17 cellular contexts compared by ENCODE assay signal in genomic region chr11:79139900-79140299, GRCh38.
A peak's percentile ranks its signal among the peaks of the same experiment; 100 is the strongest.
DNase-seq lines count a peak whose midpoint lies in the region; ATAC-seq and TF ChIP-seq lines count a peak whose summit lies in the region.
"Had no signal": no experiment of that assay in that cellular context is flagged by ENCODE, and none has a peak within 500 bp of the region (broad histone marks: within the 10 kb centered on the region; RNA-seq: fewer than 3 reads in every experiment).

No MANE protein-coding gene starts in this region.

- POLR2A ChIA-PET in HEK293T (lab: Yijun Ruan, JAX) = no interaction called here

- DNase-seq in SIG-M5 treated with dmso at 0.1 percent for 504 hours (lab: John Stamatoyannopoulos, UW; ENCODE audit: unreplicated experiment) = peak; percentile 37
- DNase-seq in SIG-M5 (lab: John Stamatoyannopoulos, UW) = no peak
- DNase-seq in NOMO-1 (lab: John Stamatoyannopoulos, UW; ENCODE audit: unreplicated experiment in 2 of 2) = peak; percentile 9 to 35
- DNase-seq in islet precursor cell = peak; percentile 46
- DNase-seq in HEK293T (ENCODE audit: extremely low spot score) = no peak
- DNase-seq in foreskin fibroblast = no peak
- no peak for DNase-seq in caudate nucleus (lab: John Stamatoyannopoulos, UW)
- DNase-seq: activated CD4-positive, alpha-beta T cell treated with anti-CD3 and anti-CD28 coated beads, Interleukin-2, amount 50 U/mL, for 4 hours; left colon; NCI-H2029; NCI-H524; stimulated activated naive CD4-positive, alpha-beta T cell; SW 1271; upper lobe of right lung had no signal

- peak; percentile 44 for ATAC-seq in GM19395 (IDR thresholded peaks at IDR 0.05; ENCODE audit: unreplicated experiment)
- ATAC-seq: A549, left colon, upper lobe of right lung had no signal

- CTCF ChIA-PET in HEK293T (lab: Yijun Ruan, JAX) = no interaction called here

- no peak overlapping the region for H3K4me3 ChIP-seq in foreskin fibroblast (ENCODE audit: low read depth in 1 of 2, low read length in 2 of 2)
- H3K4me3 ChIP-seq: A549, cardiac muscle cell, upper lobe of right lung had no signal

- H3K27ac ChIP-seq in caudate nucleus (ENCODE audit: low read depth, low read length) = no peak overlapping the region
- H3K27ac ChIP-seq: A549, upper lobe of right lung had no signal

- TF ChIP-seq CTCF in foreskin fibroblast (IDR thresholded peaks at IDR 0.05; ENCODE audit: low read depth, low read length) = no peak

TF ChIP-seq in HEK293T, 16 proteins besides CTCF, POLR2A, EP300 and RAD21:
- TF ChIP-seq FOXM1 (IDR thresholded peaks at IDR 0.05; ENCODE audit: borderline replicate concordance) (no peak), SP1 (IDR thresholded peaks at IDR 0.05) (no peak), LEF1 (IDR thresholded peaks at IDR 0.05; ENCODE audit: borderline replicate concordance) (no peak), L3MBTL2 (conservative IDR thresholded peaks at IDR 0.05) (no peak), PKNOX1 (IDR thresholded peaks at IDR 0.05) (no peak), ELF4 (IDR thresholded peaks at IDR 0.05) (no peak), ARNT (IDR thresholded peaks at IDR 0.05) (no peak)

Comparison
In these comparisons a context has a peak if more than half of its experiments do, and no peak if none do; other contexts are left out.
1. DNase-seq: peak in SIG-M5 treated with dmso at 0.1 percent for 504 hours (single experiment), NOMO-1 (2 of 2) and islet precursor cell (single experiment); none in SIG-M5 (single experiment), HEK293T (single experiment), foreskin fibroblast (0 of 2) and caudate nucleus (0 of 61).